22 cellular contexts compared by ENCODE assay signal in the genomic region with DNA sequence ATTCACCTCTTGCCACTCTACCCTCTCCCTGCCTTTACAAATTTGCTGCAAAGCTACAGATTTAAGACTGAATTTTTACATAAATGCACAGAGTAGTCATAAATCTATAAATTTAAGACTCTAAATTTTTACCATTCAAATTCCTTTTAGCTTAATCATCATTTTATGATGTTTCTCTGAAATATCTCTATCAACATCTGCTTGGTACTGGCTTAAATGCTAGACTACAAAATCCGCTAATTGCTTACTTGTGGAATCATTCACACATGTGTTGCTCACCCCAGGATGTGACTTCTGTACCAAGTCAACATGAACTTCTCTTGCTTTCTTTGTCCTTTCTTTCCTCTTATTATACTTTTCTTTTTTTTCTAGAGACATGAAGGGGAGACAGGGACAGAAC.
A peak's percentile ranks its signal among the peaks of the same experiment; 100 is the strongest.
DNase-seq lines count a peak whose midpoint lies in the region; ATAC-seq, FAIRE-seq and TF ChIP-seq lines count a peak whose summit lies in the region.
"Had no signal": no experiment of that assay in that cellular context is flagged by ENCODE, and none has a peak within 500 bp of the region (broad histone marks: within the 10 kb centered on the region; RNA-seq: fewer than 3 reads in every experiment).

No MANE protein-coding gene starts in this region.

- H3K9ac ChIP-seq in HepG2 (ENCODE audit: insufficient read depth, low read depth, low read length): no peak overlapping the region
- H3K9ac ChIP-seq in IMR-90 (ENCODE audit: low read depth, low read length): no peak overlapping the region
- H3K9ac ChIP-seq: GM23248 had no signal

- no peak for FAIRE-seq in HepG2 (lab: Jason Lieb, UNC)
- peak; percentile 31 for FAIRE-seq in endometrium (lab: Jason Lieb, UNC)
- FAIRE-seq: A204.1, GM12878, GM19239, H1 had no signal

- no peak overlapping the region for H3K27ac ChIP-seq in HepG2 (ENCODE audit: extremely low read length, insufficient read depth, low read length)
- no peak overlapping the region for H3K27ac ChIP-seq in right lobe of liver
- no peak overlapping the region for H3K27ac ChIP-seq in IMR-90 (ENCODE audit: insufficient read depth, low read length)
- H3K27ac ChIP-seq: 22Rv1, GM23248 had no signal

- H3K4me3 ChIP-seq in HepG2 (replicated peaks in 1 of 3; ENCODE audit: insufficient read depth in 1 of 3, low read depth in 2 of 3, low read length in 3 of 3) (no peak overlapping the region), right lobe of liver (no peak overlapping the region), IMR-90 (ENCODE audit: insufficient read depth, low read depth, low read length) (no peak overlapping the region)
- H3K4me3 ChIP-seq: GM12878, GM23248 had no signal

- H3K27me3 ChIP-seq in HepG2 (ENCODE audit: control insufficient read depth in 1 of 2, insufficient read depth in 2 of 2, low read length in 2 of 2) (no peaks in the 10 kb centered on the region), right lobe of liver (no peaks in the 10 kb centered on the region), IMR-90 (ENCODE audit: control insufficient read depth, insufficient read depth, low read length) (no peaks in the 10 kb centered on the region)

- H2BK20ac ChIP-seq in IMR-90 (ENCODE audit: low read depth, low read length): no peak overlapping the region

- H3K9me3 ChIP-seq in HepG2 (ENCODE audit: low read length): no peaks in the 10 kb centered on the region
- H3K9me3 ChIP-seq in right lobe of liver: no peaks in the 10 kb centered on the region
- peaks cover 7% of the 10 kb centered on the region; the same call in 1 of the 2 replicates for H3K9me3 ChIP-seq in IMR-90 (ENCODE audit: control insufficient read depth, insufficient read depth, low read length)
- H3K9me3 ChIP-seq: Caco-2 had no signal

- no peak overlapping the region for H4K5ac ChIP-seq in IMR-90 (ENCODE audit: low read depth, low read length)

- no peak overlapping the region for H3K4ac ChIP-seq in IMR-90 (ENCODE audit: low read depth, low read length)

- dilution Hi-C loops in IMR-90 (cut with HindIII; ENCODE audit: low sequenced_read_pairs, unreplicated experiment): no loop called here

- no peaks in the 10 kb centered on the region for H3K79me2 ChIP-seq in HepG2 (ENCODE audit: insufficient read depth, low read length)

- TF ChIP-seq POLR2A in HepG2 (IDR thresholded peaks at IDR 0.05; ENCODE audit: insufficient read depth in 1 of 2, low read depth in 2 of 2, low read length in 2 of 2): no peak
- TF ChIP-seq POLR2A in right lobe of liver (IDR thresholded peaks at IDR 0.05): no peak
- TF ChIP-seq POLR2A in IMR-90 (IDR thresholded peaks at IDR 0.05; ENCODE audit: low read depth, low read length): no peak

- POLR2A ChIA-PET in HepG2 (lab: Yijun Ruan, JAX) (no interaction called here), IMR-90 (lab: Charles Lee; ENCODE audit: unreplicated experiment) (no interaction called here)

- H3K4me1 ChIP-seq in HepG2 (ENCODE audit: insufficient read depth, low read length): no peaks in the 10 kb centered on the region
- no peaks in the 10 kb centered on the region for H3K4me1 ChIP-seq in right lobe of liver
- H3K4me1 ChIP-seq in IMR-90 (ENCODE audit: control insufficient read depth, insufficient read depth, low read length): no peaks in the 10 kb centered on the region
- H3K4me1 ChIP-seq: Caco-2 had no signal

- H3K79me1 ChIP-seq in IMR-90 (ENCODE audit: low read depth in 1 of 2, low read length in 2 of 2): no peaks in the 10 kb centered on the region

- ATAC-seq in HepG2 (no peak), right lobe of liver (no peak), IMR-90 (ENCODE audit: low read depth) (no peak), HG03565 (IDR thresholded peaks at IDR 0.05; ENCODE audit: unreplicated experiment) (no peak)
- ATAC-seq: GM12878 had no signal

- H3K56ac ChIP-seq in IMR-90 (ENCODE audit: extremely low read depth, insufficient read depth, low read length): no peak overlapping the region

- H3K36me3 ChIP-seq in HepG2 (replicated peaks in 1 of 2; ENCODE audit: control insufficient read depth in 1 of 2, insufficient read depth in 2 of 2, low read length in 2 of 2): no peaks in the 10 kb centered on the region
- H3K36me3 ChIP-seq in right lobe of liver: no peaks in the 10 kb centered on the region
- no peaks in the 10 kb centered on the region for H3K36me3 ChIP-seq in IMR-90 (ENCODE audit: control insufficient read depth, insufficient read depth, low read length)

- DNase-seq in HepG2 (ENCODE audit: low spot score): no peak
- no peak for DNase-seq in right lobe of liver
- DNase-seq in IMR-90: no peak
- DNase-seq in SIG-M5 treated with dmso at 0.1 percent for 504 hours (lab: John Stamatoyannopoulos, UW; ENCODE audit: unreplicated experiment): no peak
- no peak for DNase-seq in amygdala (lab: John Stamatoyannopoulos, UW)
- DNase-seq: ACHN; C1 segment of cervical spinal cord; Caco-2; CD4-positive, alpha-beta memory T cell; DMS153; DND-41; GDM1; GM23248; H7; HCEC 1CT had no signal

- H3K9me1 ChIP-seq in IMR-90 (ENCODE audit: insufficient read depth, low read length): no peaks in the 10 kb centered on the region

- H3K4me2 ChIP-seq in HepG2 (ENCODE audit: low read depth, low read length) (no peak overlapping the region), IMR-90 (ENCODE audit: low read depth, low read length) (no peak overlapping the region)

- CTCF ChIA-PET in HepG2 (lab: Yijun Ruan, JAX; ENCODE audit: low intra/inter-chr PET ratio, low total read pairs) (no interaction called here), IMR-90 (lab: Yijun Ruan, JAX) (no interaction called here)

- no peak overlapping the region for H2BK120ac ChIP-seq in IMR-90 (ENCODE audit: low read depth, low read length)

- H3K14ac ChIP-seq in IMR-90 (replicated peaks; ENCODE audit: low read depth, low read length): no peak overlapping the region

- H2AFZ ChIP-seq in HepG2 (ENCODE audit: low read length) (no peak overlapping the region), IMR-90 (replicated peaks; ENCODE audit: low read length, poor library complexity) (no peak overlapping the region)
- H2AFZ ChIP-seq: GM23248 had no signal

- intact Hi-C loops in HepG2 (cut with micrococcal nuclease; ENCODE audit: unreplicated experiment) (no loop called here), right lobe of liver (cut with DNase I) (no loop called here), IMR-90 (cut with micrococcal nuclease) (no loop called here)

- in situ Hi-C loops in HepG2 (cut with HindIII; ENCODE audit: extremely low pct_ligation_motif_present, low pct_unique_long_range_greater_than_20kb) (no loop called here), IMR-90 (cut with MboI; ENCODE audit: low sequenced_read_pairs) (no loop called here)

- no peak overlapping the region for H4K91ac ChIP-seq in IMR-90 (ENCODE audit: insufficient read depth, low read depth, low read length)

- TF ChIP-seq CTCF in HepG2 (CRISPR knock-in tag; IDR thresholded peaks at IDR 0.05): no peak
- TF ChIP-seq CTCF in right lobe of liver (IDR thresholded peaks at IDR 0.05): no peak
- TF ChIP-seq CTCF in IMR-90 (conservative IDR thresholded peaks at IDR 0.05; ENCODE audit: low read depth, low read length): no peak

- no peak overlapping the region for H2BK5ac ChIP-seq in IMR-90 (ENCODE audit: low read depth, low read length, poor library complexity, severe bottlenecking)

- H4K20me1 ChIP-seq in HepG2 (ENCODE audit: insufficient read depth, low read length) (no peaks in the 10 kb centered on the region), IMR-90 (ENCODE audit: insufficient read depth, low read length) (no peaks in the 10 kb centered on the region)

- no peak overlapping the region for H3K23ac ChIP-seq in IMR-90 (ENCODE audit: low read depth, low read length)

- H2BK15ac ChIP-seq in IMR-90 (ENCODE audit: low read depth, low read length): no peak overlapping the region

- H4K8ac ChIP-seq in IMR-90 (ENCODE audit: low read depth in 2 of 2, low read length in 2 of 2): no peak overlapping the region

- TF ChIP-seq EP300 in HepG2 (IDR thresholded peaks at IDR 0.05; ENCODE audit: low read depth in 2 of 2, low read length in 2 of 2) (no peak), HepG2 (CRISPR knock-in tag; IDR thresholded peaks at IDR 0.05; ENCODE audit: borderline replicate concordance) (no peak)

- 5% methylated on average over 1 of the region's 1 CpG for WGBS in HepG2 (ENCODE audit: low lambda C conversion rate)
- 67% methylated on average over 1 of the region's 1 CpG for WGBS in right lobe of liver (ENCODE audit: insufficient coverage, low coverage, low lambda C conversion rate, missing lambda C conversion rate)
- no CpG with 5 or more reads among the region's 1 CpG for WGBS in IMR-90 (ENCODE audit: extremely low coverage in 2 of 2, insufficient read length in 1 of 2), 2 experiments

- BruUV-seq in HepG2 (replicated peaks; lab: Mats Ljungman, UMichigan) (no TSS peak), IMR-90 (replicated peaks; lab: Mats Ljungman, UMichigan) (no TSS peak)

- H2AK5ac ChIP-seq in IMR-90 (ENCODE audit: low read depth, low read length): no peak overlapping the region

- H2AK9ac ChIP-seq in IMR-90 (replicated peaks; ENCODE audit: low read depth, low read length, poor library complexity): no peak overlapping the region

- H3K18ac ChIP-seq in IMR-90 (ENCODE audit: low read depth, low read length): no peak overlapping the region

- TF ChIP-seq RAD21 in HepG2 (CRISPR knock-in tag; IDR thresholded peaks at IDR 0.05): no peak
- TF ChIP-seq RAD21 in IMR-90 (IDR thresholded peaks at IDR 0.05; ENCODE audit: low read length): no peak

TF ChIP-seq in IMR-90, 13 proteins besides CTCF, POLR2A, EP300 and RAD21:
- no peak for TF ChIP-seq MXI1 (IDR thresholded peaks at IDR 0.05; ENCODE audit: borderline replicate concordance, low read depth, low read length)
- no peak for TF ChIP-seq FOS (IDR thresholded peaks at IDR 0.05; ENCODE audit: low read depth, low read length)
- no peak for TF ChIP-seq RFX5 (IDR thresholded peaks at IDR 0.05; ENCODE audit: low read depth, low read length)
- no peak for TF ChIP-seq SMC3 (IDR thresholded peaks at IDR 0.05; ENCODE audit: low read depth, low read length)
- TF ChIP-seq ELK1 (IDR thresholded peaks at IDR 0.05; ENCODE audit: borderline replicate concordance, low read depth, low read length): no peak
- TF ChIP-seq RCOR1 (IDR thresholded peaks at IDR 0.05; ENCODE audit: insufficient replicate concordance, low read length): no peak
- 0 out of 2 replicates have a peak, but pooled peaks have one; percentile 8 for TF ChIP-seq MAFK (IDR thresholded peaks at IDR 0.05; ENCODE audit: low read depth, low read length)
TF ChIP-seq in IMR-90: peak in this region for 1.
